ENCODE assay signal across 1 cellular context in the genomic region with DNA sequence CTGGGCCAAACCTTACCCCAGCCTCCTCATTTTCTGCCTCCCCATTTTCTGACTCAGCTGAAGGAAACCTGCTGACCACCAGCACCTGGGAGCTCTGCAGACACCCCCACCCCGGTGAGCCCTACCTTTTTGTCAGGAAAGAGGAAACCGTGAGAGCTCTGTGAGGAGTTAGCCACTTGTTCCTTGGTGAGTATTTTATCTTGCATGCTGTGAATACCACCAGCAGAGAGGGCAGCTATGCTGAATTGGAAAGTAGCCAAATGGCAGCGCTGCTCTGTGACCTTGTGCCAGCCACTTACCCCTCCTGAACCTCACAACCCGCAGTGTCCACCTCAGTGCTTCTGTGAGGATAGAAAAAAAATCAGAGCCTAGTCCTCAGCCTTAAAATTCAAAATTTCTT.
TF ChIP-seq lines count a peak whose summit lies in the region.

No MANE protein-coding gene starts in this region.

TF ChIP-seq in HEK293T, 16 proteins besides CTCF, POLR2A, EP300 and RAD21 (continued from another document):
- TF ChIP-seq, protein P1, sequence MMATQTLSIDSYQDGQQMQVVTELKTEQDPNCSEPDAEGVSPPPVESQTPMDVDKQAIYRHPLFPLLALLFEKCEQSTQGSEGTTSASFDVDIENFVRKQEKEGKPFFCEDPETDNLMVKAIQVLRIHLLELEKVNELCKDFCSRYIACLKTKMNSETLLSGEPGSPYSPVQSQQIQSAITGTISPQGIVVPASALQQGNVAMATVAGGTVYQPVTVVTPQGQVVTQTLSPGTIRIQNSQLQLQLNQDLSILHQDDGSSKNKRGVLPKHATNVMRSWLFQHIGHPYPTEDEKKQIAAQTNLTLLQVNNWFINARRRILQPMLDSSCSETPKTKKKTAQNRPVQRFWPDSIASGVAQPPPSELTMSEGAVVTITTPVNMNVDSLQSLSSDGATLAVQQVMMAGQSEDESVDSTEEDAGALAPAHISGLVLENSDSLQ (IDR thresholded peaks at IDR 0.05) = no peak
- no peak for TF ChIP-seq FOXK2 (IDR thresholded peaks at IDR 0.05)
- TF ChIP-seq FOXA1 (IDR thresholded peaks at IDR 0.05) = no peak
- no peak for TF ChIP-seq SUZ12 (IDR thresholded peaks at IDR 0.05)
- TF ChIP-seq ZNF384 (IDR thresholded peaks at IDR 0.05) = no peak
- no peak for TF ChIP-seq L3MBTL2 (conservative IDR thresholded peaks at IDR 0.05)
- TF ChIP-seq LEF1 (IDR thresholded peaks at IDR 0.05; ENCODE audit: borderline replicate concordance) = no peak
- TF ChIP-seq HDGF (IDR thresholded peaks at IDR 0.05; ENCODE audit: borderline replicate concordance) = no peak
- no peak for TF ChIP-seq TARDBP (IDR thresholded peaks at IDR 0.05)
- TF ChIP-seq ARNT (IDR thresholded peaks at IDR 0.05) = no peak
